ENCODE assay signal across 23 cellular contexts in the genomic region with DNA sequence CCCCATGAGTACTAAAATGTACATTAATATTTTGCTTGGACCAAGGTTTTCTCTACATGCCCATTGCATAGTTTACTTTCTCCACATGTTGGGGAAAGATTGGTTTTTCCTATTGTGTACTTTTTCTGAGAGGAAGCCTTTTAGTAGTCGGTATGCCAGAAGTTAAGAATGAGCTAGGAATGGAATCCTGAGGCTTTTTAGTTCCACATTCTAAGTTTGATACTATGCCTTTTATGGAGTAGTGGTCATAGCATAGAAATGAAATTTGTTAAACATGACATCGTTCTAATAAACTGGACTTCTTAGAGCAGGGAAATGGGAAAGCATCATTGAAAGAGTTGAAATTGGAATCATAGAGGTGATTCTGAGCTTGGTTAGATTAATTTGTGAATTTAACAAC.
A peak's percentile ranks its signal among the peaks of the same experiment; 100 is the strongest.
DNase-seq lines count a peak whose midpoint lies in the region; ATAC-seq and TF ChIP-seq lines count a peak whose summit lies in the region.
"Had no signal": no experiment of that assay in that cellular context is flagged by ENCODE, and none has a peak within 500 bp of the region (broad histone marks: within the 10 kb centered on the region; RNA-seq: fewer than 3 reads in every experiment).

No MANE protein-coding gene starts in this region.

- CTCF ChIA-PET in BJ (lab: Yijun Ruan, JAX) = interaction anchor here (1.1 to 1.5 kb wide), 2 partner anchors 15 to 22 kb away, joined by 3 to 5 read pairs; no protein-coding TSS in a partner anchor

- 0 out of 2 replicates have a peak, but pooled peaks cover 1% of the 10 kb centered on the region for H3K36me3 ChIP-seq in BJ (ENCODE audit: control insufficient read depth, insufficient read depth, low read length)
- H3K36me3 ChIP-seq in thoracic aorta = no peaks in the 10 kb centered on the region

- H3K4me1 ChIP-seq in thoracic aorta (ENCODE audit: control insufficient read depth in 1 of 2, low read depth in 2 of 2) = peaks cover 14 to 62% of the 10 kb centered on the region in 2 donors

- H3K9me3 ChIP-seq in thoracic aorta = no peaks in the 10 kb centered on the region
- H3K9me3 ChIP-seq: BLaER1, HAP-1 had no signal

- H3K27ac ChIP-seq in thoracic aorta = peak overlapping the region; percentile 60 to 80
- H3K27ac ChIP-seq: BLaER1, GM23248, HL-60, PC-9, RWPE1 had no signal

- DNase-seq in BJ (ENCODE audit: low read depth) (peak; percentile 35), astrocyte of the hippocampus (ENCODE audit: low read depth, low spot score) (peak; percentile 73), hepatic stellate cell (ENCODE audit: low spot score) (peak; percentile 23), thoracic aorta (ENCODE audit: low spot score) (no peak), NCI-H446 (lab: John Stamatoyannopoulos, UW) (no peak), activated gamma-delta T cell treated with Interleukin-2 at 50 U/mL for 16 hours (no peak)
- DNase-seq in activated CD4-positive, alpha-beta T cell treated with anti-CD3 and anti-CD28 coated beads, Interleukin-2, amount 50 U/mL, for 4 hours = no peak
- DNase-seq: CD4-positive, alpha-beta memory T cell; DMS79; GM23248; Karpas-422; NCI-H1048; NCI-H1436; NCI-H1930; NCI-H226; NCI-H524 treated with DMSO at 0.1 percent for 48 hours; PC-9; SIG-M5 had no signal

- ATAC-seq in thoracic aorta (ENCODE audit: insufficient number of reproducible peaks, low FRiP score, low read depth) = peak; percentile 63
- ATAC-seq in GM21528 (IDR thresholded peaks at IDR 0.05; ENCODE audit: low FRiP score, unreplicated experiment) = no peak

- TF ChIP-seq CTCF in BJ (IDR thresholded peaks at IDR 0.05; ENCODE audit: insufficient read depth, low read depth, low read length) (no peak), thoracic aorta (IDR thresholded peaks at IDR 0.05) (no peak)

- POLR2A ChIA-PET in BJ (lab: Charles Lee) = no interaction called here

- no peaks in the 10 kb centered on the region for H3K27me3 ChIP-seq in BJ (ENCODE audit: control insufficient read depth, insufficient read depth, low read length)
- H3K27me3 ChIP-seq in thoracic aorta (replicated peaks; ENCODE audit: insufficient read depth) = no peaks in the 10 kb centered on the region
- H3K27me3 ChIP-seq: BLaER1 had no signal

- no peak overlapping the region for H3K4me3 ChIP-seq in BJ (ENCODE audit: low read depth, low read length)
- no peak overlapping the region for H3K4me3 ChIP-seq in thoracic aorta
- H3K4me3 ChIP-seq: BLaER1, GM23248, HAP-1, PC-9 had no signal

Comparison
In these comparisons a context has a peak if more than half of its experiments do, and no peak if none do; other contexts are left out.
1. DNase-seq: peak in BJ (single experiment), astrocyte of the hippocampus (single experiment) and hepatic stellate cell (single experiment); none in thoracic aorta (single experiment), activated CD4-positive, alpha-beta T cell treated with anti-CD3 and anti-CD28 coated beads, Interleukin-2, amount 50 U/mL, for 4 hours (0 of 2), NCI-H446 (0 of 2) and activated gamma-delta T cell treated with Interleukin-2 at 50 U/mL for 16 hours (single experiment).